ENCODE assay signal across 30 cellular contexts in genomic region chr7:20409961-20410360, GRCh38.
"Had no signal": no experiment of that assay in that cellular context is flagged by ENCODE, and none has a peak within 500 bp of the region (broad histone marks: within the 10 kb centered on the region; RNA-seq: fewer than 3 reads in every experiment).

No MANE protein-coding gene starts in this region.

- H3K9me3 Mint-ChIP-seq: activated CD4-positive, alpha-beta memory T cell treated with anti-CD3 and anti-CD28 coated beads, Interleukin-2, amount 10 ng/mL, durations not matched to agents 7 days and 5 days; activated CD4-positive, alpha-beta T cell treated with anti-CD3 and anti-CD28 coated beads, Interleukin-2, amount 10 ng/mL, durations not matched to agents 7 days and 5 days; activated naive CD4-positive, alpha-beta T cell treated with anti-CD3 and anti-CD28 coated beads for 36 hours; activated naive CD8-positive, alpha-beta T cell treated with anti-CD3 and anti-CD28 coated beads for 36 hours; activated T-cell treated with anti-CD3 and anti-CD28 coated beads, Interleukin-2, amount 50 U/mL, for 24 hours; brain; natural killer cell treated with Interleukin-12 subunit alpha and Interleukin-12 subunit beta and Interleukin-15 and Interleukin-18, amount 100 ng/mL, for 72 hours; stimulated activated naive B cell treated with anti-CD40 and anti-IgM and Interleukin-4, amounts not matched to agents 10 μg/mL and 1 μg/mL and 100 μg/mL, for 72 hours; T-helper 1 cell treated with Interleukin-12 subunit alpha and Interleukin-12 subunit beta and Interleukin-4 antibody, amounts not matched to agents 30 μg/mL and 1 μg/mL, for 36 hours; WTC11 had no signal

- H3K27me3 Mint-ChIP-seq: activated CD4-positive, alpha-beta memory T cell treated with anti-CD3 and anti-CD28 coated beads, Interleukin-2, amount 10 ng/mL, durations not matched to agents 7 days and 5 days; activated CD4-positive, alpha-beta T cell treated with anti-CD3 and anti-CD28 coated beads, Interleukin-2, amount 10 ng/mL, durations not matched to agents 7 days and 5 days; activated naive CD8-positive, alpha-beta T cell treated with anti-CD3 and anti-CD28 coated beads for 36 hours; activated T-cell treated with anti-CD3 and anti-CD28 coated beads, Interleukin-2, amount 50 U/mL, for 24 hours; brain; natural killer cell treated with Interleukin-12 subunit alpha and Interleukin-12 subunit beta and Interleukin-15 and Interleukin-18, amount 100 ng/mL, for 72 hours; progenitor cell of endocrine pancreas; stimulated activated naive B cell treated with anti-CD40 and anti-IgM and Interleukin-4, amounts not matched to agents 10 μg/mL and 1 μg/mL and 100 μg/mL, for 72 hours had no signal

- H3K27ac Mint-ChIP-seq: activated CD4-positive, alpha-beta memory T cell treated with anti-CD3 and anti-CD28 coated beads, Interleukin-2, amount 10 ng/mL, durations not matched to agents 7 days and 5 days; activated CD4-positive, alpha-beta T cell treated with anti-CD3 and anti-CD28 coated beads, Interleukin-2, amount 10 ng/mL, durations not matched to agents 7 days and 5 days; activated naive CD4-positive, alpha-beta T cell treated with anti-CD3 and anti-CD28 coated beads for 36 hours; activated naive CD8-positive, alpha-beta T cell treated with anti-CD3 and anti-CD28 coated beads for 36 hours; activated T-cell treated with anti-CD3 and anti-CD28 coated beads, Interleukin-2, amount 50 U/mL, for 24 hours; brain; natural killer cell treated with Interleukin-12 subunit alpha and Interleukin-12 subunit beta and Interleukin-15 and Interleukin-18, amount 100 ng/mL, for 72 hours; progenitor cell of endocrine pancreas; stimulated activated naive B cell treated with anti-CD40 and anti-IgM and Interleukin-4, amounts not matched to agents 10 μg/mL and 1 μg/mL and 100 μg/mL, for 72 hours; T-helper 1 cell treated with Interleukin-12 subunit alpha and Interleukin-12 subunit beta and Interleukin-4 antibody, amounts not matched to agents 30 μg/mL and 1 μg/mL, for 36 hours; WTC11 had no signal

- H3K4me3 ChIP-seq: adrenal gland, heart left ventricle, left lung, lower lobe of right lung, sigmoid colon, smooth muscle cell, stomach, suprapubic skin, tibial artery had no signal

- H3K4me2 ChIP-seq: smooth muscle cell had no signal

- H3K27ac ChIP-seq: adrenal gland, heart left ventricle, left lung, lower lobe of right lung, sigmoid colon, suprapubic skin, tibial artery had no signal

- FAIRE-seq: endothelial cell of umbilical vein had no signal

- H3K4me3 Mint-ChIP-seq: activated CD4-positive, alpha-beta memory T cell treated with anti-CD3 and anti-CD28 coated beads, Interleukin-2, amount 10 ng/mL, durations not matched to agents 7 days and 5 days; activated CD4-positive, alpha-beta T cell treated with anti-CD3 and anti-CD28 coated beads, Interleukin-2, amount 10 ng/mL, durations not matched to agents 7 days and 5 days; activated naive CD4-positive, alpha-beta T cell treated with anti-CD3 and anti-CD28 coated beads for 36 hours; activated naive CD8-positive, alpha-beta T cell treated with anti-CD3 and anti-CD28 coated beads for 36 hours; activated T-cell treated with anti-CD3 and anti-CD28 coated beads, Interleukin-2, amount 50 U/mL, for 24 hours; brain; natural killer cell treated with Interleukin-12 subunit alpha and Interleukin-12 subunit beta and Interleukin-15 and Interleukin-18, amount 100 ng/mL, for 72 hours; stimulated activated naive B cell treated with anti-CD40 and anti-IgM and Interleukin-4, amounts not matched to agents 10 μg/mL and 1 μg/mL and 100 μg/mL, for 72 hours; T-helper 1 cell treated with Interleukin-12 subunit alpha and Interleukin-12 subunit beta and Interleukin-4 antibody, amounts not matched to agents 30 μg/mL and 1 μg/mL, for 36 hours; WTC11 had no signal

- H3K9me3 ChIP-seq: heart left ventricle, left lung, lower lobe of right lung, sigmoid colon, stomach, suprapubic skin, tibial artery had no signal

- H3K36me3 ChIP-seq: adrenal gland, heart left ventricle, left lung, lower lobe of right lung had no signal

- DNase-seq: activated CD4-positive, alpha-beta memory T cell treated with anti-CD3 and anti-CD28 coated beads, Interleukin-2, amount 10 ng/mL, durations not matched to agents 7 days and 5 days; activated CD4-positive, alpha-beta T cell treated with anti-CD3 and anti-CD28 coated beads for 1 hour; activated CD4-positive, alpha-beta T cell treated with anti-CD3 and anti-CD28 coated beads, Interleukin-2, amount 10 ng/mL, durations not matched to agents 7 days and 5 days; activated CD8-positive, alpha-beta memory T cell treated with anti-CD3 and anti-CD28 coated beads, Interleukin-2, amount 50 U/mL, for 48 hours; activated naive CD4-positive, alpha-beta T cell treated with anti-CD3 and anti-CD28 coated beads for 36 hours; activated naive CD8-positive, alpha-beta T cell treated with anti-CD3 and anti-CD28 coated beads for 36 hours; activated T-cell treated with anti-CD3 and anti-CD28 coated beads, Interleukin-2, amount 50 U/mL, for 24 hours; adrenal gland; aorta; foreskin fibroblast; heart left ventricle; left lung; lower lobe of right lung; mesenchymal stem cell; retina; sigmoid colon; stimulated activated CD4-positive, alpha-beta T cell treated with anti-CD3 and anti-CD28 coated beads, Interleukin-1b, Interleukin-23, amount 100 ng/mL, for 48 hours; stimulated activated naive B cell treated with anti-CD40 and anti-IgM and Interleukin-4, amounts not matched to agents 10 μg/mL and 1 μg/mL and 100 μg/mL, for 72 hours; stomach; SW 1271; T1000; tibial artery had no signal

- H3K4me1 Mint-ChIP-seq: activated CD4-positive, alpha-beta memory T cell treated with anti-CD3 and anti-CD28 coated beads, Interleukin-2, amount 10 ng/mL, durations not matched to agents 7 days and 5 days; activated CD4-positive, alpha-beta T cell treated with anti-CD3 and anti-CD28 coated beads, Interleukin-2, amount 10 ng/mL, durations not matched to agents 7 days and 5 days; activated naive CD8-positive, alpha-beta T cell treated with anti-CD3 and anti-CD28 coated beads for 36 hours; stimulated activated naive B cell treated with anti-CD40 and anti-IgM and Interleukin-4, amounts not matched to agents 10 μg/mL and 1 μg/mL and 100 μg/mL, for 72 hours had no signal

- H3K27me3 ChIP-seq: adrenal gland, heart left ventricle, left lung, sigmoid colon, stomach, suprapubic skin, tibial artery had no signal

- H3K36me3 Mint-ChIP-seq: activated naive CD8-positive, alpha-beta T cell treated with anti-CD3 and anti-CD28 coated beads for 36 hours; natural killer cell treated with Interleukin-12 subunit alpha and Interleukin-12 subunit beta and Interleukin-15 and Interleukin-18, amount 100 ng/mL, for 72 hours; stimulated activated naive B cell treated with anti-CD40 and anti-IgM and Interleukin-4, amounts not matched to agents 10 μg/mL and 1 μg/mL and 100 μg/mL, for 72 hours; WTC11 had no signal
